In the genomic region with DNA sequence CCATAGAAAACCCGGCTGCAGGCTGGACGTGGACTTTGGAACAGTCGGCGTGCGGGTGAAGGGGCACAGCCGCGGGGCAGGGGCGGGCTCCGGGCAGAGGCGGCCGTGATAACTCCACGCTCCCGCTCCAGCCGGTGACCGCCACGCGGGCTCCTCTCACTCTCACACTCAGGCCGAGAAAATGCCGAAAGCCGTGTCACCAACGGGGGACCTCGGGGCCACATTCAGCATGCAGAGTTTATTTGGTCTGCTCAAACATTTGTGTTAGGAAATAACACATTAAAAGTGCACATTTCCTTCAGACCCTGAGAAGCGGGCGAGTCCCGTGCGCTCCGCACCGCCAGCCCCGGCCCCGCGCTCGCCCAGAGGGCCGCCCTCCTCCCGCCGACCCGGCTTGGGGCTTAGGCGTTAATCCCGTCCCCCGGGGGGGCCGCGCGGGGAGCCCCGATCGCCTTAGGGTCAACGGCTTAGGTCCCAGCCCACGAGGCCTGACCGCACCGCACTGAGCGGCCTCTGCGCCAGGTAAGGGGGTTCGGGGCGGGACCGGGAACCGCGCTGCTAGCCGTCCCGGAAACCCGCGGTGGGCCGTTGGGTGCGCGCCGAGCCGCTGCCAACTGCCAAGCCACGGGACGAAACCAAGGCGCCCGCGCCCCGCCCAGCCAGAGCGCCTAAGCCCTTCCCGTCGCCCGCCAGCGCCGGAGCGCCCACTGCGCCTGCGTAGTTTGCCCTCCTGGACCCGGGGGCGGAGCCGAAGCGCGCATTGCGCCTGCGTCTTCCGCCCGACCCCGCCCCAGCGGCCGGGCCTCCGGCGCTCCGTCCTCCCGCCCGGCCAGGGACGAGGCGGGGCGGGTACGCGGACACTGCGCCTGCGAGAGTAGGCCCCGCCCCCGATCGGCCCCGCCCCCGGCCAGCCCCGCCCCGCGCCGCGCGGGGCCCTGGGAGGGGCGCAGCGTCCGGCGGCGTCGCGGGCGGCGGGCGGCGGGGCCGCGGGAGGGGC, we compare ENCODE assay signal across 1 cellular context.
TF ChIP-seq lines count a peak whose summit lies in the region.

A gene with protein sequence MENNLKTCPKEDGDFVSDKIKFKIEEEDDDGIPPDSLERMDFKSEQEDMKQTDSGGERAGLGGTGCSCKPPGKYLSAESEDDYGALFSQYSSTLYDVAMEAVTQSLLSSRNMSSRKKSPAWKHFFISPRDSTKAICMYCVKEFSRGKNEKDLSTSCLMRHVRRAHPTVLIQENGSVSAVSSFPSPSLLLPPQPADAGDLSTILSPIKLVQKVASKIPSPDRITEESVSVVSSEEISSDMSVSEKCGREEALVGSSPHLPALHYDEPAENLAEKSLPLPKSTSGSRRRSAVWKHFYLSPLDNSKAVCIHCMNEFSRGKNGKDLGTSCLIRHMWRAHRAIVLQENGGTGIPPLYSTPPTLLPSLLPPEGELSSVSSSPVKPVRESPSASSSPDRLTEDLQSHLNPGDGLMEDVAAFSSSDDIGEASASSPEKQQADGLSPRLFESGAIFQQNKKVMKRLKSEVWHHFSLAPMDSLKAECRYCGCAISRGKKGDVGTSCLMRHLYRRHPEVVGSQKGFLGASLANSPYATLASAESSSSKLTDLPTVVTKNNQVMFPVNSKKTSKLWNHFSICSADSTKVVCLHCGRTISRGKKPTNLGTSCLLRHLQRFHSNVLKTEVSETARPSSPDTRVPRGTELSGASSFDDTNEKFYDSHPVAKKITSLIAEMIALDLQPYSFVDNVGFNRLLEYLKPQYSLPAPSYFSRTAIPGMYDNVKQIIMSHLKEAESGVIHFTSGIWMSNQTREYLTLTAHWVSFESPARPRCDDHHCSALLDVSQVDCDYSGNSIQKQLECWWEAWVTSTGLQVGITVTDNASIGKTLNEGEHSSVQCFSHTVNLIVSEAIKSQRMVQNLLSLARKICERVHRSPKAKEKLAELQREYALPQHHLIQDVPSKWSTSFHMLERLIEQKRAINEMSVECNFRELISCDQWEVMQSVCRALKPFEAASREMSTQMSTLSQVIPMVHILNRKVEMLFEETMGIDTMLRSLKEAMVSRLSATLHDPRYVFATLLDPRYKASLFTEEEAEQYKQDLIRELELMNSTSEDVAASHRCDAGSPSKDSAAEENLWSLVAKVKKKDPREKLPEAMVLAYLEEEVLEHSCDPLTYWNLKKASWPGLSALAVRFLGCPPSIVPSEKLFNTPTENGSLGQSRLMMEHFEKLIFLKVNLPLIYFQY (plus strand): TSS at position 947 of the 997 bp plus-strand sequence. CDS start 29,819 bp downstream, outside the sequence.

TF ChIP-seq in HepG2, 621 proteins besides CTCF, POLR2A, EP300 and RAD21 (continued from another document and continues in another):
- TF ChIP-seq, protein P1, sequence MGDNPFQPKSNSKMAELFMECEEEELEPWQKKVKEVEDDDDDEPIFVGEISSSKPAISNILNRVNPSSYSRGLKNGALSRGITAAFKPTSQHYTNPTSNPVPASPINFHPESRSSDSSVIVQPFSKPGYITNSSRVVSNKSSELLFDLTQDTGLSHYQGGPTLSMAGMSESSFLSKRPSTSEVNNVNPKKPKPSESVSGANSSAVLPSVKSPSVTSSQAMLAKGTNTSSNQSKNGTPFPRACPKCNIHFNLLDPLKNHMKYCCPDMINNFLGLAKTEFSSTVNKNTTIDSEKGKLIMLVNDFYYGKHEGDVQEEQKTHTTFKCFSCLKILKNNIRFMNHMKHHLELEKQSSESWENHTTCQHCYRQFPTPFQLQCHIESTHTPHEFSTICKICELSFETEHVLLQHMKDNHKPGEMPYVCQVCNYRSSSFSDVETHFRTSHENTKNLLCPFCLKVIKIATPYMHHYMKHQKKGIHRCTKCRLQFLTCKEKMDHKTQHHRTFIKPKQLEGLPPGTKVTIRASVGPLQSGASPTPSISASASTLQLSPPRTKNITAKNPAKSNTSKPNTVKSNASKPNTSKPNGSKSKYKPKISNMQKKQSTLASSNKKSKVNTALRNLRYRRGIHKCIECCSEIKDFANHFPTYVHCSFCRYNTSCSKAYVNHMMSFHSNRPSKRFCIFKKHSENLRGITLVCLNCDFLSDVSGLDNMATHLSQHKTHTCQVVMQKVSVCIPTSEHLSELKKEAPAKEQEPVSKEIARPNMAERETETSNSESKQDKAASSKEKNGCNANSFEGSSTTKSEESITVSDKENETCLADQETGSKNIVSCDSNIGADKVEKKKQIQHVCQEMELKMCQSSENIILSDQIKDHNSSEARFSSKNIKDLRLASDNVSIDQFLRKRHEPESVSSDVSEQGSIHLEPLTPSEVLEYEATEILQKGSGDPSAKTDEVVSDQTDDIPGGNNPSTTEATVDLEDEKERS (CRISPR knock-in tag; IDR thresholded peaks at IDR 0.05), result no peak
- peak; percentile 81 for TF ChIP-seq ZNF883 (CRISPR knock-in tag; IDR thresholded peaks at IDR 0.05; ENCODE audit: not compliant biosample characterization)
- peak; percentile 70 for TF ChIP-seq SPEN (CRISPR knock-in tag; IDR thresholded peaks at IDR 0.05; ENCODE audit: low read depth)
- TF ChIP-seq NONO (IDR thresholded peaks at IDR 0.05), result no peak
- TF ChIP-seq NONO (CRISPR knock-in tag; conservative IDR thresholded peaks at IDR 0.05), result no peak
- no peak for TF ChIP-seq RFX1 (IDR thresholded peaks at IDR 0.05)
- 0 out of 2 replicates have a peak, but pooled peaks have one; percentile 21 for TF ChIP-seq ZNF484 (CRISPR knock-in tag; IDR thresholded peaks at IDR 0.05; ENCODE audit: borderline replicate concordance, low read depth)
- TF ChIP-seq, protein P2, sequence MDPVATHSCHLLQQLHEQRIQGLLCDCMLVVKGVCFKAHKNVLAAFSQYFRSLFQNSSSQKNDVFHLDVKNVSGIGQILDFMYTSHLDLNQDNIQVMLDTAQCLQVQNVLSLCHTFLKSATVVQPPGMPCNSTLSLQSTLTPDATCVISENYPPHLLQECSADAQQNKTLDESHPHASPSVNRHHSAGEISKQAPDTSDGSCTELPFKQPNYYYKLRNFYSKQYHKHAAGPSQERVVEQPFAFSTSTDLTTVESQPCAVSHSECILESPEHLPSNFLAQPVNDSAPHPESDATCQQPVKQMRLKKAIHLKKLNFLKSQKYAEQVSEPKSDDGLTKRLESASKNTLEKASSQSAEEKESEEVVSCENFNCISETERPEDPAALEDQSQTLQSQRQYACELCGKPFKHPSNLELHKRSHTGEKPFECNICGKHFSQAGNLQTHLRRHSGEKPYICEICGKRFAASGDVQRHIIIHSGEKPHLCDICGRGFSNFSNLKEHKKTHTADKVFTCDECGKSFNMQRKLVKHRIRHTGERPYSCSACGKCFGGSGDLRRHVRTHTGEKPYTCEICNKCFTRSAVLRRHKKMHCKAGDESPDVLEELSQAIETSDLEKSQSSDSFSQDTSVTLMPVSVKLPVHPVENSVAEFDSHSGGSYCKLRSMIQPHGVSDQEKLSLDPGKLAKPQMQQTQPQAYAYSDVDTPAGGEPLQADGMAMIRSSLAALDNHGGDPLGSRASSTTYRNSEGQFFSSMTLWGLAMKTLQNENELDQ (CRISPR knock-in tag; IDR thresholded peaks at IDR 0.05; ENCODE audit: borderline replicate concordance), result no peak
- no peak for TF ChIP-seq ZNF569 (CRISPR knock-in tag; IDR thresholded peaks at IDR 0.05; ENCODE audit: borderline replicate concordance)
- no peak for TF ChIP-seq BRD4 (CRISPR knock-in tag; IDR thresholded peaks at IDR 0.05)
- no peak for TF ChIP-seq SP140L (CRISPR knock-in tag; IDR thresholded peaks at IDR 0.05; ENCODE audit: borderline replicate concordance)
- TF ChIP-seq, protein P3, sequence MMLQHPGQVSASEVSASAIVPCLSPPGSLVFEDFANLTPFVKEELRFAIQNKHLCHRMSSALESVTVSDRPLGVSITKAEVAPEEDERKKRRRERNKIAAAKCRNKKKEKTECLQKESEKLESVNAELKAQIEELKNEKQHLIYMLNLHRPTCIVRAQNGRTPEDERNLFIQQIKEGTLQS (CRISPR knock-in tag; IDR thresholded peaks at IDR 0.05), result no peak
- TF ChIP-seq ZFX (CRISPR knock-in tag; IDR thresholded peaks at IDR 0.05; ENCODE audit: low read depth), result peak; percentile 86
- TF ChIP-seq, protein P4, sequence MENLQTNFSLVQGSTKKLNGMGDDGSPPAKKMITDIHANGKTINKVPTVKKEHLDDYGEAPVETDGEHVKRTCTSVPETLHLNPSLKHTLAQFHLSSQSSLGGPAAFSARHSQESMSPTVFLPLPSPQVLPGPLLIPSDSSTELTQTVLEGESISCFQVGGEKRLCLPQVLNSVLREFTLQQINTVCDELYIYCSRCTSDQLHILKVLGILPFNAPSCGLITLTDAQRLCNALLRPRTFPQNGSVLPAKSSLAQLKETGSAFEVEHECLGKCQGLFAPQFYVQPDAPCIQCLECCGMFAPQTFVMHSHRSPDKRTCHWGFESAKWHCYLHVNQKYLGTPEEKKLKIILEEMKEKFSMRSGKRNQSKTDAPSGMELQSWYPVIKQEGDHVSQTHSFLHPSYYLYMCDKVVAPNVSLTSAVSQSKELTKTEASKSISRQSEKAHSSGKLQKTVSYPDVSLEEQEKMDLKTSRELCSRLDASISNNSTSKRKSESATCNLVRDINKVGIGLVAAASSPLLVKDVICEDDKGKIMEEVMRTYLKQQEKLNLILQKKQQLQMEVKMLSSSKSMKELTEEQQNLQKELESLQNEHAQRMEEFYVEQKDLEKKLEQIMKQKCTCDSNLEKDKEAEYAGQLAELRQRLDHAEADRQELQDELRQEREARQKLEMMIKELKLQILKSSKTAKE (CRISPR knock-in tag; IDR thresholded peaks at IDR 0.05; ENCODE audit: borderline replicate concordance), result no peak
- TF ChIP-seq POLR2AphosphoS2 (IDR thresholded peaks at IDR 0.05; ENCODE audit: low read depth, low read length), result no peak
- TF ChIP-seq, protein P5, sequence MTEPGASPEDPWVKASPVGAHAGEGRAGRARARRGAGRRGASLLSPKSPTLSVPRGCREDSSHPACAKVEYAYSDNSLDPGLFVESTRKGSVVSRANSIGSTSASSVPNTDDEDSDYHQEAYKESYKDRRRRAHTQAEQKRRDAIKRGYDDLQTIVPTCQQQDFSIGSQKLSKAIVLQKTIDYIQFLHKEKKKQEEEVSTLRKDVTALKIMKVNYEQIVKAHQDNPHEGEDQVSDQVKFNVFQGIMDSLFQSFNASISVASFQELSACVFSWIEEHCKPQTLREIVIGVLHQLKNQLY (CRISPR knock-in tag; IDR thresholded peaks at IDR 0.05), result no peak
- TF ChIP-seq NPAS2 (CRISPR knock-in tag; IDR thresholded peaks at IDR 0.05; ENCODE audit: borderline replicate concordance), result no peak
- TF ChIP-seq, protein P6, sequence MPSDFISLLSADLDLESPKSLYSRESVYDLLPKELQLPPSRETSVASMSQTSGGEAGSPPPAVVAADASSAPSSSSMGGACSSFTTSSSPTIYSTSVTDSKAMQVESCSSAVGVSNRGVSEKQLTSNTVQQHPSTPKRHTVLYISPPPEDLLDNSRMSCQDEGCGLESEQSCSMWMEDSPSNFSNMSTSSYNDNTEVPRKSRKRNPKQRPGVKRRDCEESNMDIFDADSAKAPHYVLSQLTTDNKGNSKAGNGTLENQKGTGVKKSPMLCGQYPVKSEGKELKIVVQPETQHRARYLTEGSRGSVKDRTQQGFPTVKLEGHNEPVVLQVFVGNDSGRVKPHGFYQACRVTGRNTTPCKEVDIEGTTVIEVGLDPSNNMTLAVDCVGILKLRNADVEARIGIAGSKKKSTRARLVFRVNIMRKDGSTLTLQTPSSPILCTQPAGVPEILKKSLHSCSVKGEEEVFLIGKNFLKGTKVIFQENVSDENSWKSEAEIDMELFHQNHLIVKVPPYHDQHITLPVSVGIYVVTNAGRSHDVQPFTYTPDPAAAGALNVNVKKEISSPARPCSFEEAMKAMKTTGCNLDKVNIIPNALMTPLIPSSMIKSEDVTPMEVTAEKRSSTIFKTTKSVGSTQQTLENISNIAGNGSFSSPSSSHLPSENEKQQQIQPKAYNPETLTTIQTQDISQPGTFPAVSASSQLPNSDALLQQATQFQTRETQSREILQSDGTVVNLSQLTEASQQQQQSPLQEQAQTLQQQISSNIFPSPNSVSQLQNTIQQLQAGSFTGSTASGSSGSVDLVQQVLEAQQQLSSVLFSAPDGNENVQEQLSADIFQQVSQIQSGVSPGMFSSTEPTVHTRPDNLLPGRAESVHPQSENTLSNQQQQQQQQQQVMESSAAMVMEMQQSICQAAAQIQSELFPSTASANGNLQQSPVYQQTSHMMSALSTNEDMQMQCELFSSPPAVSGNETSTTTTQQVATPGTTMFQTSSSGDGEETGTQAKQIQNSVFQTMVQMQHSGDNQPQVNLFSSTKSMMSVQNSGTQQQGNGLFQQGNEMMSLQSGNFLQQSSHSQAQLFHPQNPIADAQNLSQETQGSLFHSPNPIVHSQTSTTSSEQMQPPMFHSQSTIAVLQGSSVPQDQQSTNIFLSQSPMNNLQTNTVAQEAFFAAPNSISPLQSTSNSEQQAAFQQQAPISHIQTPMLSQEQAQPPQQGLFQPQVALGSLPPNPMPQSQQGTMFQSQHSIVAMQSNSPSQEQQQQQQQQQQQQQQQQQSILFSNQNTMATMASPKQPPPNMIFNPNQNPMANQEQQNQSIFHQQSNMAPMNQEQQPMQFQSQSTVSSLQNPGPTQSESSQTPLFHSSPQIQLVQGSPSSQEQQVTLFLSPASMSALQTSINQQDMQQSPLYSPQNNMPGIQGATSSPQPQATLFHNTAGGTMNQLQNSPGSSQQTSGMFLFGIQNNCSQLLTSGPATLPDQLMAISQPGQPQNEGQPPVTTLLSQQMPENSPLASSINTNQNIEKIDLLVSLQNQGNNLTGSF (CRISPR knock-in tag; IDR thresholded peaks at IDR 0.05), result peak; percentile 79
- TF ChIP-seq ZFP1 (CRISPR knock-in tag; IDR thresholded peaks at IDR 0.05), result no peak
- TF ChIP-seq FLYWCH1 (CRISPR knock-in tag; IDR thresholded peaks at IDR 0.05), result no peak
- TF ChIP-seq ZNF747 (CRISPR knock-in tag; IDR thresholded peaks at IDR 0.05; ENCODE audit: borderline replicate concordance), result no peak; the same call in 1 of the 2 replicates
- TF ChIP-seq, protein P7, sequence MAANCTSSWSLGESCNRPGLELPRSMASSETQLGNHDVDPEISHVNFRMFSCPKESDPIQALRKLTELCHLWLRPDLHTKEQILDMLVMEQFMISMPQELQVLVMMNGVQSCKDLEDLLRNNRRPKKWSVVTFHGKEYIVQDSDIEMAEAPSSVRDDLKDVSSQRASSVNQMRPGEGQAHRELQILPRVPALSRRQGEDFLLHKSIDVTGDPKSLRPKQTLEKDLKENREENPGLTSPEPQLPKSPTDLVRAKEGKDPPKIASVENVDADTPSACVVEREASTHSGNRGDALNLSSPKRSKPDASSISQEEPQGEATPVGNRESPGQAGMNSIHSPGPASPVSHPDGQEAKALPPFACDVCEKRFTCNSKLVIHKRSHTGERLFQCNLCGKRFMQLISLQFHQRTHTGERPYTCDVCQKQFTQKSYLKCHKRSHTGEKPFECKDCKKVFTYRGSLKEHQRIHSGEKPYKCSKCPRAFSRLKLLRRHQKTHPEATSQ (CRISPR knock-in tag; IDR thresholded peaks at IDR 0.05; ENCODE audit: borderline replicate concordance), result no peak; the same call in 1 of the 2 replicates
- TF ChIP-seq ZNF124 (CRISPR knock-in tag; IDR thresholded peaks at IDR 0.05), result no peak
- TF ChIP-seq MTA3 (CRISPR knock-in tag; IDR thresholded peaks at IDR 0.05), result no peak
- no peak for TF ChIP-seq THYN1 (CRISPR knock-in tag; IDR thresholded peaks at IDR 0.05; ENCODE audit: borderline replicate concordance, low read depth)
- peak; percentile 95 for TF ChIP-seq RBFOX2 (IDR thresholded peaks at IDR 0.05; ENCODE audit: low read depth, low read length)
- TF ChIP-seq ZNF225 (CRISPR knock-in tag; IDR thresholded peaks at IDR 0.05), result peak; percentile 41; the same call in 1 of the 2 replicates
- TF ChIP-seq, protein P8, sequence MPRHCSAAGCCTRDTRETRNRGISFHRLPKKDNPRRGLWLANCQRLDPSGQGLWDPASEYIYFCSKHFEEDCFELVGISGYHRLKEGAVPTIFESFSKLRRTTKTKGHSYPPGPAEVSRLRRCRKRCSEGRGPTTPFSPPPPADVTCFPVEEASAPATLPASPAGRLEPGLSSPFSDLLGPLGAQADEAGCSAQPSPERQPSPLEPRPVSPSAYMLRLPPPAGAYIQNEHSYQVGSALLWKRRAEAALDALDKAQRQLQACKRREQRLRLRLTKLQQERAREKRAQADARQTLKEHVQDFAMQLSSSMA (CRISPR knock-in tag; IDR thresholded peaks at IDR 0.05), result 0 out of 2 replicates have a peak, but pooled peaks have one; percentile 65
